Comparison of ENCODE assay signal across 8 cellular contexts in the genomic region with DNA sequence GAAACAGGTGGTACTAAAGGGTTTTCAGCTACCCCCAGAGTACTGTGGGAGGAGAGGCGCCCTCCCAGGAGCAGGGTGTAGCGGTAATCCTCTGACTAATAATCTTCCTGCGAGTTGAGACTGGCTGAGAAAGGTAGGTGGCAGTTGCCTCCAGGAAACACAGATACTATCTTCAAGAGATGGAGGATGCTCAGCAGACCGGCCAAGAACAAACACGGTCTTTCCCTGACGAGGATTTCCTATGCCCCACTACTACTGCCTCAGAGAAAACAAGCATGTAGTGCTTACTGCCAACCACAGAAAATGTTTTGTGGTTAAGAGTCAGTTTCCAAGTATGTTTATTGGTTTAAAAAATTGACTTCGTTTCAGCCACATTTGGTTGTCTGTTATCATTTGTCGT. TPM values are rescaled to one million over a fixed set of nuclear protein-coding genes. Genes with fewer than 3 reads are reported as not detected.
DNase-seq lines count a peak whose midpoint lies in the region; ATAC-seq and TF ChIP-seq lines count a peak whose summit lies in the region.

No MANE protein-coding gene starts in this region.

- H3K4me3 Mint-ChIP-seq in activated naive CD8-positive, alpha-beta T cell treated with anti-CD3 and anti-CD28 coated beads, Interleukin-2, amount 50 U/mL, for 24 hours, result peak overlapping the region; percentile 49
- H3K4me3 Mint-ChIP-seq in glutamatergic neuron (ENCODE audit: unreplicated experiment), result no peak overlapping the region

- H3K4me1 Mint-ChIP-seq in activated naive CD8-positive, alpha-beta T cell treated with anti-CD3 and anti-CD28 coated beads, Interleukin-2, amount 50 U/mL, for 24 hours, result peaks cover 45% of the 10 kb centered on the region
- peaks cover 2% of the 10 kb centered on the region for H3K4me1 Mint-ChIP-seq in glutamatergic neuron (ENCODE audit: low read depth, unreplicated experiment)

- H3K4me1 ChIP-seq in prostate gland (replicated peaks) (peaks cover 11% of the 10 kb centered on the region), ovary (ENCODE audit: insufficient read depth) (peaks cover 12% of the 10 kb centered on the region)

- H3K36me3 ChIP-seq in prostate gland, result no peaks in the 10 kb centered on the region
- H3K36me3 ChIP-seq in ovary, result no peaks in the 10 kb centered on the region

- no peak overlapping the region for H3K4me3 ChIP-seq in prostate gland
- H3K4me3 ChIP-seq in ovary, result no peak overlapping the region

- peak overlapping the region; percentile 89 for H3K27ac Mint-ChIP-seq in activated naive CD8-positive, alpha-beta T cell treated with anti-CD3 and anti-CD28 coated beads, Interleukin-2, amount 50 U/mL, for 24 hours
- H3K27ac Mint-ChIP-seq in glutamatergic neuron (ENCODE audit: unreplicated experiment), result no peak overlapping the region

- H3K27ac ChIP-seq in RWPE1 (peak overlapping the region; percentile 51; the same call in 1 of the 2 replicates), prostate gland (peak overlapping the region; percentile 21 to 54), ovary (peak overlapping the region in 1 of 2 donors; percentile 11)

- TF ChIP-seq EP300 in ovary (IDR thresholded peaks at IDR 0.05), result no peak

- no peaks in the 10 kb centered on the region for H3K27me3 Mint-ChIP-seq in activated naive CD8-positive, alpha-beta T cell treated with anti-CD3 and anti-CD28 coated beads, Interleukin-2, amount 50 U/mL, for 24 hours
- H3K27me3 Mint-ChIP-seq in glutamatergic neuron (ENCODE audit: unreplicated experiment), result peaks cover 5% of the 10 kb centered on the region

- DNase-seq in GM13976 (ENCODE audit: low spot score), result peak; percentile 70
- peak; percentile 87 for DNase-seq in RWPE1 (ENCODE audit: low spot score)
- peak; percentile 51 for DNase-seq in activated naive CD8-positive, alpha-beta T cell treated with anti-CD3 and anti-CD28 coated beads, Interleukin-2, amount 50 U/mL, for 24 hours
- peak; percentile 77 for DNase-seq in prostate gland (ENCODE audit: low spot score)
- DNase-seq in NCI-H146 (lab: John Stamatoyannopoulos, UW), result no peak
- no peak for DNase-seq in glutamatergic neuron
- no peak for DNase-seq in ovary

- in situ Hi-C loops in GM13976 (cut with MboI; ENCODE audit: low sequenced_read_pairs, unreplicated experiment), result no loop called here

- intact Hi-C loops in prostate gland (cut with DNase I) (no loop called here), ovary (cut with DNase I) (no loop called here)

- H3K9me3 Mint-ChIP-seq in activated naive CD8-positive, alpha-beta T cell treated with anti-CD3 and anti-CD28 coated beads, Interleukin-2, amount 50 U/mL, for 24 hours, result no peaks in the 10 kb centered on the region
- peaks cover 2% of the 10 kb centered on the region for H3K9me3 Mint-ChIP-seq in glutamatergic neuron (ENCODE audit: unreplicated experiment)

- H3K36me3 Mint-ChIP-seq in activated naive CD8-positive, alpha-beta T cell treated with anti-CD3 and anti-CD28 coated beads, Interleukin-2, amount 50 U/mL, for 24 hours (ENCODE audit: low read depth), result peaks cover 25% of the 10 kb centered on the region
- H3K36me3 Mint-ChIP-seq in glutamatergic neuron (ENCODE audit: unreplicated experiment), result no peaks in the 10 kb centered on the region

- no peak for TF ChIP-seq CTCF in GM13976 (IDR thresholded peaks at IDR 0.05; ENCODE audit: borderline replicate concordance, control extremely low read depth, extremely low read depth, insufficient read depth, missing control alignments)
- peak; percentile 20; the same call in 1 of the 2 replicates for TF ChIP-seq CTCF in RWPE1 (conservative IDR thresholded peaks at IDR 0.05; ENCODE audit: low read depth)
- TF ChIP-seq CTCF in prostate gland (IDR thresholded peaks at IDR 0.05), result peak in 1 of 4 experiments; percentile 19
- TF ChIP-seq CTCF in glutamatergic neuron (IDR thresholded peaks at IDR 0.05; ENCODE audit: partially characterized antibody, unreplicated experiment), result no peak
- TF ChIP-seq CTCF in ovary (IDR thresholded peaks at IDR 0.05), result no peak

- no peaks in the 10 kb centered on the region for H3K27me3 ChIP-seq in prostate gland (replicated peaks; ENCODE audit: insufficient read depth)
- no peaks in the 10 kb centered on the region for H3K27me3 ChIP-seq in ovary

- H3K9me3 ChIP-seq in prostate gland, result no peaks in the 10 kb centered on the region
- H3K9me3 ChIP-seq in ovary, result no peaks in the 10 kb centered on the region

- CTCF ChIA-PET in RWPE1 (lab: Yijun Ruan, JAX), result interaction anchor here (0.7 kb wide), 3 partner anchors 27 to 248 kb away, joined by 3 read pairs; a partner anchor contains a TSS

- POLR2A ChIA-PET in RWPE1 (lab: Yijun Ruan, JAX; ENCODE audit: low non-redundant PET), result no interaction called here

- ATAC-seq in HG02642 (IDR thresholded peaks at IDR 0.05; ENCODE audit: poor library complexity, unreplicated experiment), result peak; percentile 90
- peak; percentile 95 for ATAC-seq in activated naive CD8-positive, alpha-beta T cell treated with anti-CD3 and anti-CD28 coated beads, Interleukin-2, amount 50 U/mL, for 24 hours

- 22% methylated on average over 8 of the region's 8 CpGs for WGBS in prostate gland
- WGBS in ovary, 3 donors, result 36 to 55% (median 43%) methylated on average over 8 of the region's 8 CpGs

- TF ChIP-seq POLR2A in prostate gland (IDR thresholded peaks at IDR 0.05) (no peak), ovary (IDR thresholded peaks at IDR 0.05) (no peak)

RNA-seq across cellular contexts. Expression of a gene that starts 26.8 kb away (rescaled TPM):
- total RNA-seq in prostate gland (10 to 100 TPM; 54.9 to 96.9 TPM), glutamatergic neuron (ENCODE audit: unreplicated experiment) (57.0 TPM), ovary (10 to 100 TPM; 23.1 to 73.8 (median 62.2) TPM)
- polyA plus RNA-seq in ovary, result 100 to 1,000 TPM in 1 of 2 donors, 10 to 100 TPM in 1; 32.9 to 102 TPM

RNA-seq across cellular contexts. Expression of a gene that starts 38.0 kb away (rescaled TPM):
- 10 to 100 TPM; 18.7 to 35.9 TPM for total RNA-seq in prostate gland
- total RNA-seq in glutamatergic neuron (ENCODE audit: unreplicated experiment), result 28.6 TPM
- total RNA-seq in ovary, result 10 to 100 TPM; 11.6 to 31.0 (median 21.2) TPM
- polyA plus RNA-seq in ovary, result 10 to 100 TPM; 10.7 to 38.4 TPM

RNA-seq across cellular contexts. Expression of a gene that starts 42.0 kb away (rescaled TPM):
- total RNA-seq in prostate gland (10 to 100 TPM in 1 of 2 donors, 1 to 10 TPM in 1; 7.9 to 18.0 TPM), glutamatergic neuron (ENCODE audit: unreplicated experiment) (not detected), ovary (1 to 10 TPM in 4 of 7 donors, under 1 TPM in 2, not detected in 1; 0.12 to 3.4 (median 2.1) TPM)
- polyA plus RNA-seq in ovary, result 10 to 100 TPM in 1 of 2 donors, 1 to 10 TPM in 1; 7.7 to 43.1 TPM

Comparison
In these comparisons a context has a peak if more than half of its experiments do, and no peak if none do; other contexts are left out.
1. DNase-seq: peak in GM13976 (single experiment), RWPE1 (single experiment), activated naive CD8-positive, alpha-beta T cell treated with anti-CD3 and anti-CD28 coated beads, Interleukin-2, amount 50 U/mL, for 24 hours (single experiment) and prostate gland (single experiment); none in NCI-H146 (single experiment), glutamatergic neuron (single experiment) and ovary (0 of 5).